ENCODE assay signal across 1 cellular context in genomic region chrX:30910124-30910860, GRCh38.
TF ChIP-seq lines count a peak whose summit lies in the region.

No MANE protein-coding gene starts in this region.

TF ChIP-seq in IMR-90, 13 proteins besides CTCF, POLR2A, EP300 and RAD21 (continued from another document):
- TF ChIP-seq ELK1 (IDR thresholded peaks at IDR 0.05; ENCODE audit: borderline replicate concordance, low read depth, low read length), result no peak
- TF ChIP-seq RFX5 (IDR thresholded peaks at IDR 0.05; ENCODE audit: low read depth, low read length), result no peak
- TF ChIP-seq MAZ (IDR thresholded peaks at IDR 0.05; ENCODE audit: borderline replicate concordance, low read depth, low read length), result no peak
- TF ChIP-seq BHLHE40 (IDR thresholded peaks at IDR 0.05; ENCODE audit: low read depth, low read length), result no peak
- no peak for TF ChIP-seq MAFK (IDR thresholded peaks at IDR 0.05; ENCODE audit: low read depth, low read length)
